Comparison of ENCODE assay signal across 23 cellular contexts in genomic region chrX:136049608-136050007, GRCh38.
DNase-seq lines count a peak whose midpoint lies in the region; ATAC-seq, FAIRE-seq and TF ChIP-seq lines count a peak whose summit lies in the region.
"Had no signal": no experiment of that assay in that cellular context is flagged by ENCODE, and none has a peak within 500 bp of the region (broad histone marks: within the 10 kb centered on the region; RNA-seq: fewer than 3 reads in every experiment).

No MANE protein-coding gene starts in this region.

- H3K4me1 ChIP-seq in astrocyte (ENCODE audit: insufficient read depth, low read length) (peaks cover 10% of the 10 kb centered on the region), liver (ENCODE audit: control insufficient read depth in 4 of 4, insufficient read depth in 4 of 4, low read length in 3 of 4) (peaks cover 2 to 12% (median 10%) of the 10 kb centered on the region in 4 donors), right atrium auricular region (no peaks in the 10 kb centered on the region)
- H3K4me1 ChIP-seq: BLaER1, Caco-2 had no signal

- H3K27ac ChIP-seq in astrocyte (ENCODE audit: low read depth, low read length): no peak overlapping the region
- no peak overlapping the region for H3K27ac ChIP-seq in liver (ENCODE audit: low read depth in 1 of 2, low read length in 2 of 2)
- H3K27ac ChIP-seq in right atrium auricular region: no peak overlapping the region
- H3K27ac ChIP-seq: 22Rv1, BLaER1, C4-2B had no signal

- no peak for ATAC-seq in HG03196 (IDR thresholded peaks at IDR 0.05; ENCODE audit: unreplicated experiment)
- ATAC-seq: CD8-positive, alpha-beta T cell; GM23338; HCT116 had no signal

- CTCF ChIA-PET in HEK293T (lab: Yijun Ruan, JAX): no interaction called here
- CTCF ChIA-PET in activated CD4-positive, alpha-beta T cell treated with anti-CD3 and anti-CD28 coated beads, Interleukin-2, amount 10 ng/mL, durations not matched to agents 7 days and 5 days (lab: Charles Lee): interaction anchor here (0.7 to 2.3 kb wide), 2 partner anchors 14 to 218 kb away, joined by 4 read pairs; no protein-coding TSS in a partner anchor

- H3K79me2 ChIP-seq in astrocyte (ENCODE audit: insufficient read depth, low read length): no peaks in the 10 kb centered on the region

- TF ChIP-seq CTCF in astrocyte (IDR thresholded peaks at IDR 0.05; ENCODE audit: insufficient read depth, low read depth, low read length) (no peak), liver (IDR thresholded peaks at IDR 0.05; ENCODE audit: low read depth, low read length, missing input control) (no peak), osteocyte (IDR thresholded peaks at IDR 0.05) (no peak), right atrium auricular region (IDR thresholded peaks at IDR 0.05) (no peak), HFFc6 (IDR thresholded peaks at IDR 0.05) (no peak)

- H3K9ac ChIP-seq in astrocyte (ENCODE audit: low read length) (no peak overlapping the region), liver (ENCODE audit: low read depth in 1 of 2, low read length in 2 of 2) (no peak overlapping the region)
- H3K9ac ChIP-seq: BLaER1 had no signal

- no peak overlapping the region for H2AFZ ChIP-seq in astrocyte (ENCODE audit: low read depth, low read length)
- H2AFZ ChIP-seq: GM23338 had no signal

- H3K27me3 Mint-ChIP-seq in astrocyte (ENCODE audit: low read depth, unreplicated experiment) (no peaks in the 10 kb centered on the region), osteocyte (ENCODE audit: unreplicated experiment) (no peaks in the 10 kb centered on the region), HFFc6 (ENCODE audit: insufficient read depth) (no peaks in the 10 kb centered on the region; the same call in none of the 2 replicates)
- H3K27me3 Mint-ChIP-seq in activated CD4-positive, alpha-beta T cell treated with anti-CD3 and anti-CD28 coated beads, Interleukin-2, amount 10 ng/mL, durations not matched to agents 7 days and 5 days: no peaks in the 10 kb centered on the region
- H3K27me3 Mint-ChIP-seq: CD4-positive, CD25-positive, alpha-beta regulatory T cell had no signal

- H3K9me3 ChIP-seq in astrocyte (ENCODE audit: insufficient read depth, low read depth, low read length): no peaks in the 10 kb centered on the region
- H3K9me3 ChIP-seq in liver (ENCODE audit: control insufficient read depth in 4 of 4, low read length in 3 of 4): no peaks in the 10 kb centered on the region
- H3K9me3 ChIP-seq in right atrium auricular region: no peaks in the 10 kb centered on the region
- H3K9me3 ChIP-seq: BLaER1, Caco-2 had no signal

- WGBS in liver: 37% methylated on average over 3 of the region's 3 CpGs

- no peak for TF ChIP-seq RAD21 in liver (IDR thresholded peaks at IDR 0.05)

- no peaks in the 10 kb centered on the region for H3K27me3 ChIP-seq in astrocyte (ENCODE audit: insufficient read depth, low read length)
- peaks cover 0 to 5% (median 0%) of the 10 kb centered on the region in 4 donors for H3K27me3 ChIP-seq in liver (ENCODE audit: control insufficient read depth in 4 of 4, insufficient read depth in 4 of 4, low read length in 3 of 4)
- no peaks in the 10 kb centered on the region for H3K27me3 ChIP-seq in right atrium auricular region

- no peak overlapping the region for H3K27ac Mint-ChIP-seq in astrocyte (ENCODE audit: unreplicated experiment)
- H3K27ac Mint-ChIP-seq in osteocyte (ENCODE audit: unreplicated experiment): peak overlapping the region; percentile 62
- H3K27ac Mint-ChIP-seq in activated CD4-positive, alpha-beta T cell treated with anti-CD3 and anti-CD28 coated beads, Interleukin-2, amount 10 ng/mL, durations not matched to agents 7 days and 5 days: no peak overlapping the region
- H3K27ac Mint-ChIP-seq in HFFc6: no peak overlapping the region
- H3K27ac Mint-ChIP-seq: B cell; CD4-positive, CD25-positive, alpha-beta regulatory T cell; CD8-positive, alpha-beta T cell; GM23338 had no signal

- DNase-seq in HEK293T (ENCODE audit: extremely low spot score) (no peak), astrocyte (ENCODE audit: low read depth) (no peak), osteocyte (ENCODE audit: extremely low spot score, unreplicated experiment) (peak; percentile 38), right atrium auricular region (ENCODE audit: low spot score) (no peak), HFFc6 (no peak)
- DNase-seq in activated CD4-positive, alpha-beta T cell treated with anti-CD3 and anti-CD28 coated beads, Interleukin-2, amount 10 ng/mL, durations not matched to agents 7 days and 5 days: no peak
- DNase-seq: Caco-2; CD4-positive, CD25-positive, alpha-beta regulatory T cell; DMS153; DND-41; H9 had no signal

- peak; percentile 91 for FAIRE-seq in astrocyte (lab: Jason Lieb, UNC)
- FAIRE-seq: A204.1, G401.6, GM12892 had no signal

- H3K9me3 Mint-ChIP-seq in astrocyte (ENCODE audit: unreplicated experiment): peaks cover 2% of the 10 kb centered on the region
- H3K9me3 Mint-ChIP-seq in osteocyte (ENCODE audit: unreplicated experiment): peaks cover 8% of the 10 kb centered on the region
- no peaks in the 10 kb centered on the region for H3K9me3 Mint-ChIP-seq in activated CD4-positive, alpha-beta T cell treated with anti-CD3 and anti-CD28 coated beads, Interleukin-2, amount 10 ng/mL, durations not matched to agents 7 days and 5 days
- no peaks in the 10 kb centered on the region for H3K9me3 Mint-ChIP-seq in HFFc6
- H3K9me3 Mint-ChIP-seq: CD4-positive, CD25-positive, alpha-beta regulatory T cell; CD8-positive, alpha-beta T cell; GM23338 had no signal

- H3K4me3 ChIP-seq in astrocyte (ENCODE audit: insufficient read depth, low read depth, low read length): no peak overlapping the region
- H3K4me3 ChIP-seq in liver (ENCODE audit: low read depth in 1 of 3, low read length in 3 of 3): no peak overlapping the region
- H3K4me3 ChIP-seq in right atrium auricular region: no peak overlapping the region
- H3K4me3 ChIP-seq: BLaER1, GM23338 had no signal

- H3K36me3 ChIP-seq in astrocyte (ENCODE audit: insufficient read depth, low read length): no peaks in the 10 kb centered on the region
- H3K36me3 ChIP-seq in liver (ENCODE audit: control insufficient read depth in 4 of 4, insufficient read depth in 3 of 4, low read depth in 1 of 4, low read length in 3 of 4): no peaks in the 10 kb centered on the region
- no peaks in the 10 kb centered on the region for H3K36me3 ChIP-seq in right atrium auricular region
- H3K36me3 ChIP-seq: BLaER1 had no signal

- H3K36me3 Mint-ChIP-seq in astrocyte (ENCODE audit: low read depth, unreplicated experiment): peaks cover 2% of the 10 kb centered on the region
- H3K36me3 Mint-ChIP-seq in osteocyte (ENCODE audit: unreplicated experiment): no peaks in the 10 kb centered on the region
- H3K36me3 Mint-ChIP-seq in activated CD4-positive, alpha-beta T cell treated with anti-CD3 and anti-CD28 coated beads, Interleukin-2, amount 10 ng/mL, durations not matched to agents 7 days and 5 days (ENCODE audit: low read depth): no peaks in the 10 kb centered on the region
- peaks cover under 1% of the 10 kb centered on the region; the same call in 1 of the 2 replicates for H3K36me3 Mint-ChIP-seq in HFFc6 (ENCODE audit: low read depth)
- H3K36me3 Mint-ChIP-seq: CD4-positive, CD25-positive, alpha-beta regulatory T cell had no signal

- H4K20me1 ChIP-seq in astrocyte (ENCODE audit: insufficient read depth, low read length): no peaks in the 10 kb centered on the region

- POLR2A ChIA-PET in HEK293T (lab: Yijun Ruan, JAX): interaction anchor here (0.6 to 1.2 kb wide), 2 partner anchors 16 to 82 kb away, joined by 3 read pairs; no protein-coding TSS in a partner anchor
- POLR2A ChIA-PET in activated CD4-positive, alpha-beta T cell treated with anti-CD3 and anti-CD28 coated beads, Interleukin-2, amount 10 ng/mL, durations not matched to agents 7 days and 5 days (lab: Charles Lee): no interaction called here

- H3K4me3 Mint-ChIP-seq in astrocyte (ENCODE audit: unreplicated experiment) (no peak overlapping the region), osteocyte (ENCODE audit: unreplicated experiment) (no peak overlapping the region), HFFc6 (no peak overlapping the region)
- no peak overlapping the region for H3K4me3 Mint-ChIP-seq in activated CD4-positive, alpha-beta T cell treated with anti-CD3 and anti-CD28 coated beads, Interleukin-2, amount 10 ng/mL, durations not matched to agents 7 days and 5 days
- H3K4me3 Mint-ChIP-seq: B cell; CD4-positive, CD25-positive, alpha-beta regulatory T cell; CD8-positive, alpha-beta T cell; GM23338; H9 had no signal

- H3K4me1 Mint-ChIP-seq in astrocyte (ENCODE audit: low read depth, unreplicated experiment) (peaks cover 10% of the 10 kb centered on the region), osteocyte (ENCODE audit: unreplicated experiment) (peaks cover 54% of the 10 kb centered on the region), HFFc6 (ENCODE audit: low read depth) (peaks cover 27% of the 10 kb centered on the region)
- H3K4me1 Mint-ChIP-seq in activated CD4-positive, alpha-beta T cell treated with anti-CD3 and anti-CD28 coated beads, Interleukin-2, amount 10 ng/mL, durations not matched to agents 7 days and 5 days: no peaks in the 10 kb centered on the region
- H3K4me1 Mint-ChIP-seq: B cell; CD4-positive, CD25-positive, alpha-beta regulatory T cell had no signal

- no peak overlapping the region for H3K4me2 ChIP-seq in astrocyte (ENCODE audit: low read length)
- H3K4me2 ChIP-seq: BLaER1, GM23338 had no signal

TF ChIP-seq in HEK293T, 16 proteins besides CTCF, POLR2A, EP300 and RAD21:
- TF ChIP-seq ZNF384 (IDR thresholded peaks at IDR 0.05) (peak; percentile 68; the same call in 1 of the 2 replicates), NFRKB (IDR thresholded peaks at IDR 0.05) (no peak)

TF ChIP-seq in liver, 16 proteins besides CTCF, POLR2A, EP300 and RAD21:
- peak; percentile 28 to 66 for TF ChIP-seq RXRA (IDR thresholded peaks at IDR 0.05)
- peak; percentile 21 to 57 for TF ChIP-seq HNF4A (conservative IDR thresholded peaks at IDR 0.05)
- no peak for TF ChIP-seq TAF1 (conservative IDR thresholded peaks at IDR 0.05)
TF ChIP-seq in liver: peak in this region for 2.
